ENCODE assay signal across 10 cellular contexts in genomic region chr14:68797180-68797670, GRCh38. TPM values are rescaled to one million over a fixed set of nuclear protein-coding genes. Genes with fewer than 3 reads are reported as not detected.
A peak's percentile ranks its signal among the peaks of the same experiment; 100 is the strongest.
DNase-seq lines count a peak whose midpoint lies in the region; ATAC-seq, FAIRE-seq and TF ChIP-seq lines count a peak whose summit lies in the region.
"Had no signal": no experiment of that assay in that cellular context is flagged by ENCODE, and none has a peak within 500 bp of the region (broad histone marks: within the 10 kb centered on the region; RNA-seq: fewer than 3 reads in every experiment).

No MANE protein-coding gene starts in this region.

- H3K56ac ChIP-seq in mesendoderm (ENCODE audit: low read length), result peak overlapping the region; percentile 83

- peak overlapping the region; percentile 66 for H3K4ac ChIP-seq in mesendoderm (ENCODE audit: low read depth, low read length)

- H2BK5ac ChIP-seq in mesendoderm (ENCODE audit: low read length), result peak overlapping the region; percentile 94

- peak overlapping the region; percentile 19 for H3K4me3 Mint-ChIP-seq in activated naive CD4-positive, alpha-beta T cell treated with anti-CD3 and anti-CD28 coated beads, Interleukin-2, amount 10 ng/mL, durations not matched to agents 7 days and 5 days
- peak overlapping the region; percentile 37 for H3K4me3 Mint-ChIP-seq in astrocyte (ENCODE audit: unreplicated experiment)

- no peak overlapping the region for H2AK5ac ChIP-seq in mesendoderm (ENCODE audit: low read length)

- H3K9ac ChIP-seq in astrocyte (ENCODE audit: low read length) (no peak overlapping the region), mesendoderm (ENCODE audit: low read length) (peak overlapping the region; percentile 10)

- H3K79me1 ChIP-seq in mesendoderm (ENCODE audit: low read length), result no peaks in the 10 kb centered on the region

- intact Hi-C loops in upper lobe of right lung (cut with DNase I), result no loop called here

- no peak overlapping the region for H2AFZ ChIP-seq in astrocyte (ENCODE audit: low read depth, low read length)

- H3K27me3 Mint-ChIP-seq in activated naive CD4-positive, alpha-beta T cell treated with anti-CD3 and anti-CD28 coated beads, Interleukin-2, amount 10 ng/mL, durations not matched to agents 7 days and 5 days, result peaks cover 8% of the 10 kb centered on the region
- no peaks in the 10 kb centered on the region for H3K27me3 Mint-ChIP-seq in astrocyte (ENCODE audit: low read depth, unreplicated experiment)

- ATAC-seq in upper lobe of right lung, result no peak

- H3K79me2 ChIP-seq in astrocyte (ENCODE audit: insufficient read depth, low read length), result peaks cover 11% of the 10 kb centered on the region
- peaks cover 6% of the 10 kb centered on the region for H3K79me2 ChIP-seq in mesendoderm (ENCODE audit: control insufficient read depth, insufficient read depth, low read length)

- H3K4me3 ChIP-seq in astrocyte (ENCODE audit: insufficient read depth, low read depth, low read length), result no peak overlapping the region
- no peak overlapping the region for H3K4me3 ChIP-seq in mesendoderm (ENCODE audit: low read length)
- no peak overlapping the region for H3K4me3 ChIP-seq in upper lobe of right lung

- H2BK120ac ChIP-seq in mesendoderm (ENCODE audit: low read depth, low read length), result peak overlapping the region; percentile 56

- peak overlapping the region; percentile 100 for H3K27ac Mint-ChIP-seq in activated naive CD4-positive, alpha-beta T cell treated with anti-CD3 and anti-CD28 coated beads, Interleukin-2, amount 10 ng/mL, durations not matched to agents 7 days and 5 days
- peak overlapping the region; percentile 27 for H3K27ac Mint-ChIP-seq in astrocyte (ENCODE audit: unreplicated experiment)

- no peak for DNase-seq in activated naive CD4-positive, alpha-beta T cell treated with anti-CD3 and anti-CD28 coated beads, Interleukin-2, amount 10 ng/mL, durations not matched to agents 7 days and 5 days
- DNase-seq in activated naive CD4-positive, alpha-beta T cell treated with Interleukin-2 at 50 U/mL for 16 hours, result no peak
- no peak for DNase-seq in astrocyte (ENCODE audit: low read depth)
- peak; percentile 89 for DNase-seq in mesendoderm
- DNase-seq in upper lobe of right lung, result no peak
- DNase-seq in COR-L47 (lab: John Stamatoyannopoulos, UW), result no peak
- no peak for DNase-seq in stimulated activated CD4-positive, alpha-beta T cell treated with anti-CD3 and anti-CD28 coated beads, Interleukin-4, amount 100 ng/mL, for 1 hour
- DNase-seq in DMS53 treated with DMSO at 0.1 percent for 48 hours (lab: John Stamatoyannopoulos, UW; ENCODE audit: unreplicated experiment), result no peak
- DNase-seq: BE2C, Kasumi-1 had no signal

- no peak overlapping the region for H2BK15ac ChIP-seq in mesendoderm (replicated peaks; ENCODE audit: low read depth)

- H3K27ac ChIP-seq in astrocyte (ENCODE audit: low read depth, low read length) (no peak overlapping the region), mesendoderm (ENCODE audit: low read depth, low read length) (peak overlapping the region; percentile 98), upper lobe of right lung (peak overlapping the region; percentile 100)

- peaks cover 16% of the 10 kb centered on the region for H3K9me3 Mint-ChIP-seq in activated naive CD4-positive, alpha-beta T cell treated with anti-CD3 and anti-CD28 coated beads, Interleukin-2, amount 10 ng/mL, durations not matched to agents 7 days and 5 days
- H3K9me3 Mint-ChIP-seq in astrocyte (ENCODE audit: unreplicated experiment), result peaks cover 5% of the 10 kb centered on the region

- H3K9me3 ChIP-seq in astrocyte (ENCODE audit: insufficient read depth, low read depth, low read length), result no peaks in the 10 kb centered on the region
- no peaks in the 10 kb centered on the region for H3K9me3 ChIP-seq in upper lobe of right lung
- H3K9me3 ChIP-seq: BE2C had no signal

- H4K20me1 ChIP-seq in astrocyte (ENCODE audit: insufficient read depth, low read length), result peaks cover 6% of the 10 kb centered on the region

- H3K23ac ChIP-seq in mesendoderm (ENCODE audit: low read length), result no peak overlapping the region

- TF ChIP-seq CTCF in astrocyte (IDR thresholded peaks at IDR 0.05; ENCODE audit: insufficient read depth, low read depth, low read length) (no peak), upper lobe of right lung (IDR thresholded peaks at IDR 0.05) (no peak)

- no peaks in the 10 kb centered on the region for H3K27me3 ChIP-seq in astrocyte (ENCODE audit: insufficient read depth, low read length)
- no peaks in the 10 kb centered on the region for H3K27me3 ChIP-seq in mesendoderm (ENCODE audit: insufficient read depth, low read length, poor library complexity)
- no peaks in the 10 kb centered on the region for H3K27me3 ChIP-seq in upper lobe of right lung

- H3K36me3 ChIP-seq in astrocyte (ENCODE audit: insufficient read depth, low read length), result no peaks in the 10 kb centered on the region
- H3K36me3 ChIP-seq in mesendoderm (ENCODE audit: control insufficient read depth, insufficient read depth, low read length), result no peaks in the 10 kb centered on the region
- no peaks in the 10 kb centered on the region for H3K36me3 ChIP-seq in upper lobe of right lung
- H3K36me3 ChIP-seq: BE2C had no signal

- H3K36me3 Mint-ChIP-seq in activated naive CD4-positive, alpha-beta T cell treated with anti-CD3 and anti-CD28 coated beads, Interleukin-2, amount 10 ng/mL, durations not matched to agents 7 days and 5 days, result peaks cover 26% of the 10 kb centered on the region
- peaks cover 3% of the 10 kb centered on the region for H3K36me3 Mint-ChIP-seq in astrocyte (ENCODE audit: low read depth, unreplicated experiment)

- H3K4me1 Mint-ChIP-seq in activated naive CD4-positive, alpha-beta T cell treated with anti-CD3 and anti-CD28 coated beads, Interleukin-2, amount 10 ng/mL, durations not matched to agents 7 days and 5 days, result peaks cover 37% of the 10 kb centered on the region
- peaks cover 15% of the 10 kb centered on the region for H3K4me1 Mint-ChIP-seq in astrocyte (ENCODE audit: low read depth, unreplicated experiment)

- peaks cover 18% of the 10 kb centered on the region for H3K4me1 ChIP-seq in astrocyte (ENCODE audit: insufficient read depth, low read length)
- H3K4me1 ChIP-seq in mesendoderm (ENCODE audit: control insufficient read depth, low read depth, low read length), result peaks cover 5% of the 10 kb centered on the region
- H3K4me1 ChIP-seq in upper lobe of right lung, result peaks cover 15% of the 10 kb centered on the region

- H4K8ac ChIP-seq in mesendoderm (ENCODE audit: low read depth, low read length), result no peak overlapping the region

- H3K4me2 ChIP-seq in astrocyte (ENCODE audit: low read length), result no peak overlapping the region
- no peak overlapping the region for H3K4me2 ChIP-seq in mesendoderm (ENCODE audit: low read length)

- H4K5ac ChIP-seq in mesendoderm (ENCODE audit: low read length), result no peak overlapping the region

- peak overlapping the region; percentile 95 for H3K18ac ChIP-seq in mesendoderm (ENCODE audit: low read length)

- FAIRE-seq in astrocyte (lab: Jason Lieb, UNC), result no peak

- no CpG with 5 or more reads among the region's 7 CpGs for WGBS in mesendoderm (ENCODE audit: extremely low coverage, insufficient coverage, low lambda C conversion rate)

- CTCF ChIA-PET in activated naive CD4-positive, alpha-beta T cell treated with anti-CD3 and anti-CD28 coated beads, Interleukin-2, amount 10 ng/mL, durations not matched to agents 7 days and 5 days (lab: Charles Lee), result interaction anchor here (1.3 to 5.4 kb wide), 4 partner anchors 13 to 47 kb away, joined by 3 to 88 read pairs (median 6); no protein-coding TSS in a partner anchor

RNA-seq across cellular contexts. Expression of gene ZFP36L1, which starts 4.4 kb away (rescaled TPM):
- total RNA-seq in astrocyte (210 and 219 TPM in 2 replicates), upper lobe of right lung (187 TPM)
- polyA plus RNA-seq in mesendoderm (2013, experiment 1 of 2), result 81.7 TPM
- polyA plus RNA-seq in mesendoderm (2013, experiment 2 of 2), result 85.1 TPM
